Comparison of ENCODE assay signal across 11 cellular contexts in the genomic region with DNA sequence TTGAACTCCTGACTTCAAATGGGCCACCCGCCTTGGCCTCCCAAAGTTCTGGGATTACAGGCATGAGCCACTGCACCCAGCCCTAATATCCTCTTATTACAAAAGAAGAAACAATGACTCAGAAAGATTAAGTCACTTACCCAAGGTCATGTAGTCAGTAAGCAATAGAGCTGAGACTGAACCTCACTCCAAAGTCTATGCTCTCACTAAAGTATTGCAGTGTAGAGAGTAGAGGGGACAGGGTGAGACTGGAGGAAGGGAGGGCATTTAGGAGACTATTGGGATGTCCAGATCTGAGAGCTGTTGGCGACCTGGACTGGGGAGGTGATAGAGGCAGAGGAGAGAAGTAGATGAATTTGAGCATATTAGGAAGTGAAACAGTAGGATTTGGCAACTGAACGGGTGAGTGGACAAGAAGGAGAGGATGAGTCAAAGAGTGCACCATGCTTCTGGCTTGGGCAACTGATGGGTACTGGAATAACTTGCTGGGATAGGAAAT. TPM values are rescaled to one million over a fixed set of nuclear protein-coding genes. Genes with fewer than 3 reads are reported as not detected.
A peak's percentile ranks its signal among the peaks of the same experiment; 100 is the strongest.
DNase-seq lines count a peak whose midpoint lies in the region; ATAC-seq and TF ChIP-seq lines count a peak whose summit lies in the region.
"Had no signal": no experiment of that assay in that cellular context is flagged by ENCODE, and none has a peak within 500 bp of the region (broad histone marks: within the 10 kb centered on the region; RNA-seq: fewer than 3 reads in every experiment).

No MANE protein-coding gene starts in this region.

- H3K4me3 Mint-ChIP-seq in activated naive CD4-positive, alpha-beta T cell treated with anti-CD3 and anti-CD28 coated beads for 36 hours = no peak overlapping the region

- DNase-seq in activated naive CD4-positive, alpha-beta T cell treated with anti-CD3 and anti-CD28 coated beads for 36 hours = peak; percentile 48
- DNase-seq in activated naive CD4-positive, alpha-beta T cell treated with anti-CD3 and anti-CD28 coated beads, Interleukin-2, amount 50 U/mL, for 16 hours = no peak
- DNase-seq in SKM-1 treated with dmso at 0.1 percent for 144 hours (lab: John Stamatoyannopoulos, UW; ENCODE audit: unreplicated experiment) (peak; percentile 43), fibroblast of mammary gland (ENCODE audit: low read depth) (peak; percentile 63), stromal cell of bone marrow (ENCODE audit: low read depth) (peak; percentile 43), NCI-H2196 (lab: John Stamatoyannopoulos, UW; ENCODE audit: unreplicated experiment) (no peak)
- DNase-seq: amniotic stem cell, BE2C had no signal

- ATAC-seq in GM18519 (IDR thresholded peaks at IDR 0.05; ENCODE audit: low FRiP score, unreplicated experiment) = no peak
- no peak for ATAC-seq in SK-N-SH treated with all-trans-retinoic acid at 6 μM for 48 hours
- ATAC-seq: Panc1 had no signal

- CTCF ChIA-PET in activated naive CD4-positive, alpha-beta T cell treated with anti-CD3 and anti-CD28 coated beads for 36 hours (lab: Charles Lee) = interaction anchor here (1.8 kb wide), 1 partner anchor 12 kb away, joined by 5 read pairs; the partner anchor contains the start of gene P2RX7

- H3K4me3 ChIP-seq in fibroblast of mammary gland (ENCODE audit: control insufficient read depth, low read depth, low read length) = no peak overlapping the region

- intact Hi-C loops in activated naive CD4-positive, alpha-beta T cell treated with anti-CD3 and anti-CD28 coated beads for 36 hours (cut with micrococcal nuclease) = loop anchor here (1.0 to 2.0 kb wide), 5 partner anchors 11 to 482 kb away; partner anchors contain the start of genes ORAI1 and P2RX4

- H3K27me3 Mint-ChIP-seq in activated naive CD4-positive, alpha-beta T cell treated with anti-CD3 and anti-CD28 coated beads for 36 hours (ENCODE audit: low read depth) = no peaks in the 10 kb centered on the region

- peak overlapping the region; percentile 77 for H3K27ac Mint-ChIP-seq in activated naive CD4-positive, alpha-beta T cell treated with anti-CD3 and anti-CD28 coated beads for 36 hours

- no peak for TF ChIP-seq CTCF in fibroblast of mammary gland (conservative IDR thresholded peaks at IDR 0.05; ENCODE audit: control insufficient read depth, insufficient read depth, low read depth, low read length)

- peaks cover 29% of the 10 kb centered on the region for H3K4me1 Mint-ChIP-seq in activated naive CD4-positive, alpha-beta T cell treated with anti-CD3 and anti-CD28 coated beads for 36 hours (ENCODE audit: low read depth)

- H3K36me3 Mint-ChIP-seq in activated naive CD4-positive, alpha-beta T cell treated with anti-CD3 and anti-CD28 coated beads for 36 hours (ENCODE audit: low read depth) = peaks cover 4% of the 10 kb centered on the region

- H3K9me3 Mint-ChIP-seq in activated naive CD4-positive, alpha-beta T cell treated with anti-CD3 and anti-CD28 coated beads for 36 hours = no peaks in the 10 kb centered on the region

TF ChIP-seq in SK-N-SH treated with all-trans-retinoic acid at 6 μM for 48 hours, 23 proteins besides CTCF, POLR2A, EP300 and RAD21:
- TF ChIP-seq, protein P1, sequence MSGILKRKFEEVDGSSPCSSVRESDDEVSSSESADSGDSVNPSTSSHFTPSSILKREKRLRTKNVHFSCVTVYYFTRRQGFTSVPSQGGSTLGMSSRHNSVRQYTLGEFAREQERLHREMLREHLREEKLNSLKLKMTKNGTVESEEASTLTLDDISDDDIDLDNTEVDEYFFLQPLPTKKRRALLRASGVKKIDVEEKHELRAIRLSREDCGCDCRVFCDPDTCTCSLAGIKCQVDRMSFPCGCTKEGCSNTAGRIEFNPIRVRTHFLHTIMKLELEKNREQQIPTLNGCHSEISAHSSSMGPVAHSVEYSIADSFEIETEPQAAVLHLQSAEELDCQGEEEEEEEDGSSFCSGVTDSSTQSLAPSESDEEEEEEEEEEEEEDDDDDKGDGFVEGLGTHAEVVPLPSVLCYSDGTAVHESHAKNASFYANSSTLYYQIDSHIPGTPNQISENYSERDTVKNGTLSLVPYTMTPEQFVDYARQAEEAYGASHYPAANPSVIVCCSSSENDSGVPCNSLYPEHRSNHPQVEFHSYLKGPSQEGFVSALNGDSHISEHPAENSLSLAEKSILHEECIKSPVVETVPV (CRISPR knock-in tag; IDR thresholded peaks at IDR 0.05) = no peak
- TF ChIP-seq PPARA (CRISPR knock-in tag; IDR thresholded peaks at IDR 0.05; ENCODE audit: borderline replicate concordance) (no peak), GLIS3 (CRISPR knock-in tag; IDR thresholded peaks at IDR 0.05) (no peak), ZFP3 (CRISPR knock-in tag; IDR thresholded peaks at IDR 0.05) (no peak), OSR1 (CRISPR knock-in tag; IDR thresholded peaks at IDR 0.05) (no peak), ZC3H10 (CRISPR knock-in tag; IDR thresholded peaks at IDR 0.05) (no peak), POU6F1 (CRISPR knock-in tag; IDR thresholded peaks at IDR 0.05; ENCODE audit: borderline replicate concordance, low read depth) (no peak), ESRRG (CRISPR knock-in tag; IDR thresholded peaks at IDR 0.05) (no peak), SNAI2 (CRISPR knock-in tag; IDR thresholded peaks at IDR 0.05) (no peak), BACH2 (CRISPR knock-in tag; IDR thresholded peaks at IDR 0.05; ENCODE audit: borderline replicate concordance) (no peak), TSHZ2 (CRISPR knock-in tag; IDR thresholded peaks at IDR 0.05) (no peak), ZFP30 (CRISPR knock-in tag; IDR thresholded peaks at IDR 0.05) (no peak), TOX (CRISPR knock-in tag; IDR thresholded peaks at IDR 0.05; ENCODE audit: borderline replicate concordance) (no peak), ZNF8 (CRISPR knock-in tag; IDR thresholded peaks at IDR 0.05) (no peak), RARB (CRISPR knock-in tag; IDR thresholded peaks at IDR 0.05) (no peak)
- TF ChIP-seq, protein P2, sequence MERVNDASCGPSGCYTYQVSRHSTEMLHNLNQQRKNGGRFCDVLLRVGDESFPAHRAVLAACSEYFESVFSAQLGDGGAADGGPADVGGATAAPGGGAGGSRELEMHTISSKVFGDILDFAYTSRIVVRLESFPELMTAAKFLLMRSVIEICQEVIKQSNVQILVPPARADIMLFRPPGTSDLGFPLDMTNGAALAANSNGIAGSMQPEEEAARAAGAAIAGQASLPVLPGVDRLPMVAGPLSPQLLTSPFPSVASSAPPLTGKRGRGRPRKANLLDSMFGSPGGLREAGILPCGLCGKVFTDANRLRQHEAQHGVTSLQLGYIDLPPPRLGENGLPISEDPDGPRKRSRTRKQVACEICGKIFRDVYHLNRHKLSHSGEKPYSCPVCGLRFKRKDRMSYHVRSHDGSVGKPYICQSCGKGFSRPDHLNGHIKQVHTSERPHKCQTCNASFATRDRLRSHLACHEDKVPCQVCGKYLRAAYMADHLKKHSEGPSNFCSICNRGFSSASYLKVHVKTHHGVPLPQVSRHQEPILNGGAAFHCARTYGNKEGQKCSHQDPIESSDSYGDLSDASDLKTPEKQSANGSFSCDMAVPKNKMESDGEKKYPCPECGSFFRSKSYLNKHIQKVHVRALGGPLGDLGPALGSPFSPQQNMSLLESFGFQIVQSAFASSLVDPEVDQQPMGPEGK (CRISPR knock-in tag; IDR thresholded peaks at IDR 0.05; ENCODE audit: borderline replicate concordance) = no peak

RNA-seq across cellular contexts. Expression of gene P2RX7, which starts 11.8 kb away (rescaled TPM):
- 1 to 10 TPM; 6.3 to 6.6 TPM for total RNA-seq in activated naive CD4-positive, alpha-beta T cell treated with anti-CD3 and anti-CD28 coated beads for 36 hours

Comparison
In these comparisons a context has a peak if more than half of its experiments do, and no peak if none do; other contexts are left out.
1. DNase-seq: peak in activated naive CD4-positive, alpha-beta T cell treated with anti-CD3 and anti-CD28 coated beads for 36 hours (single experiment), SKM-1 treated with dmso at 0.1 percent for 144 hours (single experiment), fibroblast of mammary gland (single experiment) and stromal cell of bone marrow (single experiment); none in activated naive CD4-positive, alpha-beta T cell treated with anti-CD3 and anti-CD28 coated beads, Interleukin-2, amount 50 U/mL, for 16 hours (single experiment) and NCI-H2196 (single experiment).